8 cellular contexts compared by ENCODE assay signal in the genomic region with DNA sequence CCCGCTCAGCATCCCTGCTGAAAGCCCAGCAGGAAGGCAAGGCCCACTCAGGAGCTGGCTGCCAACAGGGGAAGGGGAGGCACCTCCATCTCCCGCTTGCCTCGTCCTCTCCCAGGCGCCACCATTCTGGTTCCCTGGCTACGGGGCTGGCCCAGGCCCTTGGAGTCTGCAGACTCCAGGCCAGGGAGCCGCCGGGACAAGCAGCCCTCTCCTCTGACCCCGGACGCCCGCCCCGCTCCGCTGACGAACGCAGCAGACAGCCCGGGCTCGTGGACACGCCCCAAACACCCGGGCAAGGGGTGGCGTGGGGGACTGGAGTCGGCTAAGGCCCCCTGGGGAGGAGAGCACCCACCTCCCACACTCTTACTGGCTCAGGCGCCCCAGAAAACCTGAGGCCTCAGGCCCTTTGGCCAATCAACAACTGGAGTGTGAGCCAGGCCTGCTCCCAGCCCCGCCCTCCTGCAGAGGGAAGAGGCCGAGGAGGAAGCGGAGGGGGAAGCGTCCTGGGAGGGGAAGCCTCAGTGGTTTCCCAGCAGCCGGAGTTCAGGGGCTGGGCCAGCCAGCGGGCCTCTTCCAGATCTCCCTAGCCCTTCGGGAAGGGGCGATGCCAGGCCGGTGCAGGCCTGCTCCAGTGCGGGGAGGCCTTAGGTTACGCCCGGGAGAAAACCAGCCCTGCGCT. TPM values are rescaled to one million over a fixed set of nuclear protein-coding genes. Genes with fewer than 3 reads are reported as not detected.
DNase-seq lines count a peak whose midpoint lies in the region; ATAC-seq and TF ChIP-seq lines count a peak whose summit lies in the region.

No MANE protein-coding gene starts in this region.

- peak overlapping the region; percentile 97 to 99 (median 99) for H3K27ac ChIP-seq in gastrocnemius medialis

- in situ Hi-C loops in gastrocnemius medialis (cut with MboI; ENCODE audit: low sequenced_read_pairs in 4 of 4), result no loop called here

- H3K4me1 Mint-ChIP-seq in central memory CD8-positive, alpha-beta T cell, result peaks cover 54% of the 10 kb centered on the region
- H3K4me1 Mint-ChIP-seq in immature natural killer cell, result peaks cover 39 to 43% of the 10 kb centered on the region in 2 donors

- H3K4me3 ChIP-seq in gastrocnemius medialis, result peak overlapping the region; percentile 40 to 58 (median 47)

- DNase-seq in GM03348 (ENCODE audit: low spot score) (peak; percentile 94), LoVo (ENCODE audit: low spot score) (peak; percentile 73), T1000 (lab: John Stamatoyannopoulos, UW) (peak; percentile 94), immature natural killer cell (peak in 1 of 3 donors; percentile 28), gastrocnemius medialis (peak; percentile 86 to 89), HPDE6-E6E7 (ENCODE audit: extremely low spot score) (no peak)
- no peak for DNase-seq in central memory CD8-positive, alpha-beta T cell (ENCODE audit: low spot score in 2 of 2)

- no peak for TF ChIP-seq CTCF in gastrocnemius medialis (IDR thresholded peaks at IDR 0.05 in 4 of 5, conservative IDR thresholded peaks at IDR 0.05 in 1 of 5)

- H3K4me3 Mint-ChIP-seq in central memory CD8-positive, alpha-beta T cell, result peak overlapping the region; percentile 18
- peak overlapping the region in 2 of 5 donors; percentile 13 to 51 for H3K4me3 Mint-ChIP-seq in immature natural killer cell

- H3K9me3 ChIP-seq in gastrocnemius medialis, result no peaks in the 10 kb centered on the region

- ATAC-seq in central memory CD8-positive, alpha-beta T cell (replicated peaks; ENCODE audit: extremely low read depth, poor library complexity, severe bottlenecking), result no peak
- ATAC-seq in gastrocnemius medialis, result peak; percentile 6
- no peak for ATAC-seq in HG03571 (IDR thresholded peaks at IDR 0.05; ENCODE audit: unreplicated experiment)

- H3K36me3 Mint-ChIP-seq in central memory CD8-positive, alpha-beta T cell (ENCODE audit: insufficient read depth), result peaks cover 46% of the 10 kb centered on the region
- no peaks in the 10 kb centered on the region for H3K36me3 Mint-ChIP-seq in immature natural killer cell

- H3K9me3 Mint-ChIP-seq in central memory CD8-positive, alpha-beta T cell, result no peaks in the 10 kb centered on the region
- H3K9me3 Mint-ChIP-seq in immature natural killer cell, result no peaks in the 10 kb centered on the region

- H3K27me3 ChIP-seq in gastrocnemius medialis, result no peaks in the 10 kb centered on the region

- H3K36me3 ChIP-seq in gastrocnemius medialis, result no peaks in the 10 kb centered on the region

- intact Hi-C loops in gastrocnemius medialis (cut with DNase I; ENCODE audit: low total_unique reads), result loop anchor here (10.0 kb wide), 1 partner anchor 1968 kb away; the partner anchor contains the start of gene UBE2G1

- TF ChIP-seq POLR2A in gastrocnemius medialis (IDR thresholded peaks at IDR 0.05), result peak; percentile 75 to 78

- H3K27me3 Mint-ChIP-seq in central memory CD8-positive, alpha-beta T cell, result no peaks in the 10 kb centered on the region
- peaks cover 33 to 47% (median 37%) of the 10 kb centered on the region in 3 donors for H3K27me3 Mint-ChIP-seq in immature natural killer cell (ENCODE audit: low read depth in 3 of 3)

- no peak overlapping the region for H3K27ac Mint-ChIP-seq in central memory CD8-positive, alpha-beta T cell (ENCODE audit: low read depth)
- H3K27ac Mint-ChIP-seq in immature natural killer cell, result peak overlapping the region in 5 of 6 donors; percentile 50 to 91 (median 81)

- peaks cover 50 to 56% of the 10 kb centered on the region in 2 donors for H3K4me1 ChIP-seq in gastrocnemius medialis

RNA-seq across cellular contexts. Expression of gene MNT, which starts 4.2 kb away (rescaled TPM):
- polyA plus RNA-seq in immature natural killer cell, result 1 to 10 TPM in 1 of 3 donors, under 1 TPM in 2; 0.10 to 1.1 (median 0.64) TPM
- 1 to 10 TPM; 2.9 to 5.4 (median 4.2) TPM for total RNA-seq in gastrocnemius medialis

RNA-seq across cellular contexts. Expression of gene SGSM2, which starts 59.4 kb away (rescaled TPM):
- 1 to 10 TPM; 1.6 to 8.9 (median 3.3) TPM for polyA plus RNA-seq in immature natural killer cell
- total RNA-seq in gastrocnemius medialis, result 10 to 100 TPM in 2 of 4 donors, 1 to 10 TPM in 2; 6.1 to 20.1 (median 9.6) TPM

Comparison
In these comparisons a context has a peak if more than half of its experiments do, and no peak if none do; other contexts are left out.
1. DNase-seq: peak in GM03348 (single experiment), LoVo (single experiment), T1000 (single experiment) and gastrocnemius medialis (2 of 2); none in central memory CD8-positive, alpha-beta T cell (0 of 2) and HPDE6-E6E7 (single experiment).
2. ATAC-seq: peak in gastrocnemius medialis (2 of 2); none in central memory CD8-positive, alpha-beta T cell (single experiment) and HG03571 (single experiment).